In genomic region chr14:22583994-22584393, GRCh38 we compare ENCODE assay signal across 19 cellular contexts. TPM values are rescaled to one million over a fixed set of nuclear protein-coding genes. Genes with fewer than 3 reads are reported as not detected.
DNase-seq lines count a peak whose midpoint lies in the region; ATAC-seq and TF ChIP-seq lines count a peak whose summit lies in the region.
"Had no signal": no experiment of that assay in that cellular context is flagged by ENCODE, and none has a peak within 500 bp of the region (broad histone marks: within the 10 kb centered on the region; RNA-seq: fewer than 3 reads in every experiment).

No MANE protein-coding gene starts in this region.

- H3K27me3 Mint-ChIP-seq in T-helper 1 cell treated with Interleukin-12 subunit alpha and Interleukin-12 subunit beta and Interleukin-4 antibody, amounts not matched to agents 30 μg/mL and 1 μg/mL, for 36 hours (ENCODE audit: low read depth), result peaks cover 1% of the 10 kb centered on the region
- H3K27me3 Mint-ChIP-seq in CD8-positive, alpha-beta T cell (ENCODE audit: low read depth), result no peaks in the 10 kb centered on the region
- H3K27me3 Mint-ChIP-seq in activated T-helper 2 cell treated with anti-CD3 and anti-CD28 coated beads, Interferon-gamma antibody, Interleukin-2, Interleukin-4, amounts not matched to agents 10 μg/mL and 5 μg/mL and 100 μg/mL, durations not matched to agents 14 hours and 24 hours and 36 hours (ENCODE audit: low read depth), result no peaks in the 10 kb centered on the region
- H3K27me3 Mint-ChIP-seq in natural killer cell (ENCODE audit: low read depth in 2 of 2), result no peaks in the 10 kb centered on the region
- H3K27me3 Mint-ChIP-seq: progenitor cell of endocrine pancreas had no signal

- peaks cover 54% of the 10 kb centered on the region for H3K4me1 Mint-ChIP-seq in T-helper 1 cell treated with Interleukin-12 subunit alpha and Interleukin-12 subunit beta and Interleukin-4 antibody, amounts not matched to agents 30 μg/mL and 1 μg/mL, for 36 hours (ENCODE audit: low read depth)
- peaks cover 75% of the 10 kb centered on the region for H3K4me1 Mint-ChIP-seq in CD8-positive, alpha-beta T cell (ENCODE audit: low read depth)
- peaks cover 61% of the 10 kb centered on the region for H3K4me1 Mint-ChIP-seq in activated T-helper 2 cell treated with anti-CD3 and anti-CD28 coated beads, Interferon-gamma antibody, Interleukin-2, Interleukin-4, amounts not matched to agents 10 μg/mL and 5 μg/mL and 100 μg/mL, durations not matched to agents 14 hours and 24 hours and 36 hours (ENCODE audit: low read depth)
- H3K4me1 Mint-ChIP-seq in natural killer cell, result peaks cover 57 to 59% of the 10 kb centered on the region in 2 donors

- ATAC-seq in CD8-positive, alpha-beta T cell, result no peak
- ATAC-seq in natural killer cell, result no peak
- ATAC-seq in HG03139 (IDR thresholded peaks at IDR 0.05; ENCODE audit: unreplicated experiment), result no peak
- ATAC-seq in left lobe of liver, result no peak
- ATAC-seq: left colon, SK-N-SH treated with all-trans-retinoic acid at 6 μM for 48 hours had no signal

- peak overlapping the region; percentile 27 for H3K27ac Mint-ChIP-seq in T-helper 1 cell treated with Interleukin-12 subunit alpha and Interleukin-12 subunit beta and Interleukin-4 antibody, amounts not matched to agents 30 μg/mL and 1 μg/mL, for 36 hours
- peak overlapping the region; percentile 7 for H3K27ac Mint-ChIP-seq in CD8-positive, alpha-beta T cell
- H3K27ac Mint-ChIP-seq in activated T-helper 2 cell treated with anti-CD3 and anti-CD28 coated beads, Interferon-gamma antibody, Interleukin-2, Interleukin-4, amounts not matched to agents 10 μg/mL and 5 μg/mL and 100 μg/mL, durations not matched to agents 14 hours and 24 hours and 36 hours, result peak overlapping the region; percentile 81
- H3K27ac Mint-ChIP-seq in natural killer cell, result peak overlapping the region; percentile 9 to 73
- H3K27ac Mint-ChIP-seq: progenitor cell of endocrine pancreas had no signal

- no peak overlapping the region for H3K4me3 Mint-ChIP-seq in T-helper 1 cell treated with Interleukin-12 subunit alpha and Interleukin-12 subunit beta and Interleukin-4 antibody, amounts not matched to agents 30 μg/mL and 1 μg/mL, for 36 hours
- H3K4me3 Mint-ChIP-seq in CD8-positive, alpha-beta T cell, result no peak overlapping the region
- peak overlapping the region; percentile 45 for H3K4me3 Mint-ChIP-seq in activated T-helper 2 cell treated with anti-CD3 and anti-CD28 coated beads, Interferon-gamma antibody, Interleukin-2, Interleukin-4, amounts not matched to agents 10 μg/mL and 5 μg/mL and 100 μg/mL, durations not matched to agents 14 hours and 24 hours and 36 hours (ENCODE audit: low read depth)
- no peak overlapping the region for H3K4me3 Mint-ChIP-seq in natural killer cell
- H3K4me3 Mint-ChIP-seq: CD14-positive monocyte had no signal

- H3K9me3 ChIP-seq in CD8-positive, alpha-beta T cell (ENCODE audit: low read length), result no peaks in the 10 kb centered on the region
- H3K9me3 ChIP-seq: Peyer's patch had no signal

- peaks cover 33% of the 10 kb centered on the region for H3K36me3 Mint-ChIP-seq in T-helper 1 cell treated with Interleukin-12 subunit alpha and Interleukin-12 subunit beta and Interleukin-4 antibody, amounts not matched to agents 30 μg/mL and 1 μg/mL, for 36 hours (ENCODE audit: low read depth)
- peaks cover 46% of the 10 kb centered on the region for H3K36me3 Mint-ChIP-seq in CD8-positive, alpha-beta T cell
- H3K36me3 Mint-ChIP-seq in activated T-helper 2 cell treated with anti-CD3 and anti-CD28 coated beads, Interferon-gamma antibody, Interleukin-2, Interleukin-4, amounts not matched to agents 10 μg/mL and 5 μg/mL and 100 μg/mL, durations not matched to agents 14 hours and 24 hours and 36 hours (ENCODE audit: low read depth), result peaks cover 62% of the 10 kb centered on the region
- no peaks in the 10 kb centered on the region for H3K36me3 Mint-ChIP-seq in natural killer cell

- no peaks in the 10 kb centered on the region for H3K27me3 ChIP-seq in CD8-positive, alpha-beta T cell (ENCODE audit: insufficient read depth, low read length)
- H3K27me3 ChIP-seq: Peyer's patch had no signal

- H3K36me3 ChIP-seq in CD8-positive, alpha-beta T cell (ENCODE audit: insufficient read depth, low read length), result no peaks in the 10 kb centered on the region
- H3K36me3 ChIP-seq: Peyer's patch had no signal

- no peak for TF ChIP-seq CTCF in CD8-positive, alpha-beta T cell (IDR thresholded peaks at IDR 0.05)
- TF ChIP-seq CTCF in natural killer cell (IDR thresholded peaks at IDR 0.05), result no peak

- H3K4me3 ChIP-seq in CD8-positive, alpha-beta T cell (ENCODE audit: low read depth, low read length), result no peak overlapping the region
- H3K4me3 ChIP-seq: Peyer's patch, smooth muscle cell had no signal

- POLR2A ChIA-PET in CD8-positive, alpha-beta T cell (lab: Charles Lee), result interaction anchor here (1.7 kb wide), 1 partner anchor 11 kb away, joined by 3 read pairs; no protein-coding TSS in a partner anchor

- H3K27ac ChIP-seq in CD8-positive, alpha-beta T cell (ENCODE audit: low read depth, low read length), result no peak overlapping the region

- intact Hi-C loops in CD8-positive, alpha-beta T cell (cut with DNase I, micrococcal nuclease), result loop anchor here in 1 of 2 experiments (2.0 to 10.0 kb wide), 2 partner anchors 15 to 1319 kb away; partner anchors contain the start of genes ABHD4 and HNRNPC
- intact Hi-C loops in activated T-helper 2 cell treated with anti-CD3 and anti-CD28 coated beads, Interferon-gamma antibody, Interleukin-2, Interleukin-4, amounts not matched to agents 10 μg/mL and 5 μg/mL and 100 μg/mL, durations not matched to agents 14 hours and 24 hours and 36 hours (cut with micrococcal nuclease), result no loop called here
- intact Hi-C loops in natural killer cell (cut with micrococcal nuclease), result no loop called here

- DNase-seq in T-helper 1 cell, result no peak
- no peak for DNase-seq in CD8-positive, alpha-beta T cell
- no peak for DNase-seq in activated T-helper 2 cell treated with anti-CD3 and anti-CD28 coated beads, Interferon-gamma antibody, Interleukin-2, Interleukin-4, amounts not matched to agents 10 μg/mL and 5 μg/mL and 100 μg/mL, durations not matched to agents 14 hours and 24 hours and 36 hours (ENCODE audit: low spot score)
- no peak for DNase-seq in natural killer cell
- DNase-seq in left lobe of liver (ENCODE audit: low spot score), result no peak
- no peak for DNase-seq in inferior parietal cortex (ENCODE audit: extremely low spot score)
- DNase-seq: 8988T, cerebellar nuclear complex, DMS79 treated with DMSO at 0.1 percent for 48 hours, left colon, NCI-H2029 treated with DMSO at 0.1 percent for 48 hours, NCI-H524, Peyer's patch had no signal

- H3K4me1 ChIP-seq in CD8-positive, alpha-beta T cell (ENCODE audit: insufficient read depth, low read length), result peaks cover 50% of the 10 kb centered on the region

- no peaks in the 10 kb centered on the region for H3K9me3 Mint-ChIP-seq in T-helper 1 cell treated with Interleukin-12 subunit alpha and Interleukin-12 subunit beta and Interleukin-4 antibody, amounts not matched to agents 30 μg/mL and 1 μg/mL, for 36 hours
- H3K9me3 Mint-ChIP-seq in CD8-positive, alpha-beta T cell, result no peaks in the 10 kb centered on the region
- H3K9me3 Mint-ChIP-seq in activated T-helper 2 cell treated with anti-CD3 and anti-CD28 coated beads, Interferon-gamma antibody, Interleukin-2, Interleukin-4, amounts not matched to agents 10 μg/mL and 5 μg/mL and 100 μg/mL, durations not matched to agents 14 hours and 24 hours and 36 hours, result no peaks in the 10 kb centered on the region
- H3K9me3 Mint-ChIP-seq in natural killer cell, result no peaks in the 10 kb centered on the region
- H3K9me3 Mint-ChIP-seq: CD14-positive monocyte had no signal

- CTCF ChIA-PET in CD8-positive, alpha-beta T cell (lab: Charles Lee), result interaction anchor here (1.6 to 9.3 kb wide), 3 partner anchors 13 to 42 kb away, joined by 3 to 105 read pairs (median 12); no protein-coding TSS in a partner anchor

RNA-seq across cellular contexts. Expression of gene DAD1, which starts 5.0 kb away (rescaled TPM):
- 10 to 100 TPM; 27.2 to 35.6 TPM for total RNA-seq in CD8-positive, alpha-beta T cell
- 246 and 256 TPM in 2 replicates for total RNA-seq in activated T-helper 2 cell treated with anti-CD3 and anti-CD28 coated beads, Interferon-gamma antibody, Interleukin-2, Interleukin-4, amounts not matched to agents 10 μg/mL and 5 μg/mL and 100 μg/mL, durations not matched to agents 14 hours and 24 hours and 36 hours
- total RNA-seq in natural killer cell, result 10 to 100 TPM; 79.5 to 97.9 (median 92.8) TPM
- total RNA-seq in left lobe of liver, result 133 TPM

RNA-seq across cellular contexts. Expression of gene ABHD4, which starts 14.1 kb away (rescaled TPM):
- total RNA-seq in CD8-positive, alpha-beta T cell, result 1 to 10 TPM; 7.9 to 8.3 TPM
- total RNA-seq in activated T-helper 2 cell treated with anti-CD3 and anti-CD28 coated beads, Interferon-gamma antibody, Interleukin-2, Interleukin-4, amounts not matched to agents 10 μg/mL and 5 μg/mL and 100 μg/mL, durations not matched to agents 14 hours and 24 hours and 36 hours, result 9.2 and 10.8 TPM in 2 replicates
- 10 to 100 TPM; 29.7 to 39.3 (median 30.2) TPM for total RNA-seq in natural killer cell
- total RNA-seq in left lobe of liver, result 20.0 TPM

Comparison
In these comparisons a context has a peak if more than half of its experiments do, and no peak if none do; other contexts are left out.
1. H3K27ac Mint-ChIP-seq: peak in every context shown above with its lines; median percentile 81 in activated T-helper 2 cell treated with anti-CD3 and anti-CD28 coated beads, Interferon-gamma antibody, Interleukin-2, Interleukin-4, amounts not matched to agents 10 μg/mL and 5 μg/mL and 100 μg/mL, durations not matched to agents 14 hours and 24 hours and 36 hours; 41 in natural killer cell; 27 in T-helper 1 cell treated with Interleukin-12 subunit alpha and Interleukin-12 subunit beta and Interleukin-4 antibody, amounts not matched to agents 30 μg/mL and 1 μg/mL, for 36 hours; 7 in CD8-positive, alpha-beta T cell.